ENCODE assay signal across 1 cellular context in the genomic region with DNA sequence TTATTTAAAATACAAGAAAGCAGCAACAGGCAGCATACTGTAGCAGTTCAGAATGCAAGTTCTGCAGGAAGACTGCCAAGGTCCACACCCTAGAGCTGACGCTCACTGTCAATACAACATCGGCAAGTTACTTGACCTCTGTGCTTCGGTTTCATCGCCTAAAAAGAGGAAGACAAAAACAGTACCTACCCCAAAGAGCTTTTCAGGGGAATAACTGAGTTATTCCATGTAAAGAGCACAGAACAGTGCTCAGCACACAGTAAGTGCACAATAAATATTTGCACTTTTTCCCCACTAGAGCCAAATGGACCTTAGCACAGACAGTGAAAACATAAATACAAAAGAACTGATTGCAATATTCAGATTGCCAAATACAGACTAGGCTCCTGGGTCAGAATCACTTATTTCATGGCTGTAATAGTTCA.
TF ChIP-seq lines count a peak whose summit lies in the region.

No MANE protein-coding gene starts in this region.

TF ChIP-seq in HepG2, 621 proteins besides CTCF, POLR2A, EP300 and RAD21 (continued from another document and continues in another):
- TF ChIP-seq E2F1 (CRISPR knock-in tag; IDR thresholded peaks at IDR 0.05) (no peak), KLF9 (CRISPR knock-in tag; IDR thresholded peaks at IDR 0.05; ENCODE audit: low read depth) (no peak), ZNF547 (CRISPR knock-in tag; IDR thresholded peaks at IDR 0.05) (no peak), ZNF543 (CRISPR knock-in tag; IDR thresholded peaks at IDR 0.05) (no peak), ZC3H13 (CRISPR knock-in tag; IDR thresholded peaks at IDR 0.05) (no peak), ZNF326 (CRISPR knock-in tag; IDR thresholded peaks at IDR 0.05; ENCODE audit: borderline replicate concordance) (no peak), CENPT (CRISPR knock-in tag; IDR thresholded peaks at IDR 0.05; ENCODE audit: low read depth) (no peak), ZNF468 (CRISPR knock-in tag; IDR thresholded peaks at IDR 0.05) (no peak), ZNF773 (CRISPR knock-in tag; IDR thresholded peaks at IDR 0.05; ENCODE audit: borderline replicate concordance) (no peak), SAFB2 (CRISPR knock-in tag; IDR thresholded peaks at IDR 0.05; ENCODE audit: borderline replicate concordance, low read depth) (no peak), KMT2B (CRISPR knock-in tag; IDR thresholded peaks at IDR 0.05) (no peak), ZNF652 (CRISPR knock-in tag; IDR thresholded peaks at IDR 0.05; ENCODE audit: borderline replicate concordance, low read depth) (no peak), ZBTB20 (CRISPR knock-in tag; IDR thresholded peaks at IDR 0.05; ENCODE audit: borderline replicate concordance, low read depth) (no peak), ZEB1 (IDR thresholded peaks at IDR 0.05; ENCODE audit: insufficient replicate concordance, low read depth) (no peak), ZNF12 (CRISPR knock-in tag; IDR thresholded peaks at IDR 0.05) (no peak), SRSF4 (IDR thresholded peaks at IDR 0.05; ENCODE audit: low read depth, low read length, poor library complexity, severe bottlenecking) (no peak), KLF12 (CRISPR knock-in tag; IDR thresholded peaks at IDR 0.05; ENCODE audit: borderline replicate concordance) (0 out of 2 replicates have a peak, but pooled peaks have one; percentile 23), AKNA (CRISPR knock-in tag; IDR thresholded peaks at IDR 0.05; ENCODE audit: borderline replicate concordance) (no peak), SMAD9 (CRISPR knock-in tag; IDR thresholded peaks at IDR 0.05) (no peak), BCL6 (CRISPR knock-in tag; IDR thresholded peaks at IDR 0.05) (peak; percentile 82), KLF16 (CRISPR knock-in tag; IDR thresholded peaks at IDR 0.05) (no peak), ATRX (CRISPR knock-in tag; IDR thresholded peaks at IDR 0.05; ENCODE audit: borderline replicate concordance) (no peak), ZBTB38 (CRISPR knock-in tag; IDR thresholded peaks at IDR 0.05) (no peak), ZNF850 (CRISPR knock-in tag; conservative IDR thresholded peaks at IDR 0.05) (no peak), ZNF530 (CRISPR knock-in tag; IDR thresholded peaks at IDR 0.05; ENCODE audit: low read depth) (no peak), ZNF44 (CRISPR knock-in tag; IDR thresholded peaks at IDR 0.05) (no peak), YY1 (IDR thresholded peaks at IDR 0.05; ENCODE audit: insufficient read depth, insufficient replicate concordance, low read depth, low read length) (no peak), ATAD3A (CRISPR knock-in tag; IDR thresholded peaks at IDR 0.05) (no peak), ELF3 (CRISPR knock-in tag; IDR thresholded peaks at IDR 0.05) (no peak; the same call in 1 of the 2 replicates), E2F2 (CRISPR knock-in tag; IDR thresholded peaks at IDR 0.05; ENCODE audit: borderline replicate concordance) (no peak), ZNF562 (CRISPR knock-in tag; IDR thresholded peaks at IDR 0.05; ENCODE audit: borderline replicate concordance) (no peak)
- TF ChIP-seq, protein P1, sequence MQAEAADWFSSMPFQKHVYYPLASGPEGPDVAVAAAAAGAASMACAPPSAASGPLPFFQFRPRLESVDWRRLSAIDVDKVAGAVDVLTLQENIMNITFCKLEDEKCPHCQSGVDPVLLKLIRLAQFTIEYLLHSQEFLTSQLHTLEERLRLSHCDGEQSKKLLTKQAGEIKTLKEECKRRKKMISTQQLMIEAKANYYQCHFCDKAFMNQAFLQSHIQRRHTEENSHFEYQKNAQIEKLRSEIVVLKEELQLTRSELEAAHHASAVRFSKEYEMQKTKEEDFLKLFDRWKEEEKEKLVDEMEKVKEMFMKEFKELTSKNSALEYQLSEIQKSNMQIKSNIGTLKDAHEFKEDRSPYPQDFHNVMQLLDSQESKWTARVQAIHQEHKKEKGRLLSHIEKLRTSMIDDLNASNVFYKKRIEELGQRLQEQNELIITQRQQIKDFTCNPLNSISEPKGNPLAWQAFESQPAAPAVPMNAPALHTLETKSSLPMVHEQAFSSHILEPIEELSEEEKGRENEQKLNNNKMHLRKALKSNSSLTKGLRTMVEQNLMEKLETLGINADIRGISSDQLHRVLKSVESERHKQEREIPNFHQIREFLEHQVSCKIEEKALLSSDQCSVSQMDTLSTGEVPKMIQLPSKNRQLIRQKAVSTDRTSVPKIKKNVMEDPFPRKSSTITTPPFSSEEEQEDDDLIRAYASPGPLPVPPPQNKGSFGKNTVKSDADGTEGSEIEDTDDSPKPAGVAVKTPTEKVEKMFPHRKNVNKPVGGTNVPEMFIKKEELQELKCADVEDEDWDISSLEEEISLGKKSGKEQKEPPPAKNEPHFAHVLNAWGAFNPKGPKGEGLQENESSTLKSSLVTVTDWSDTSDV (CRISPR knock-in tag; IDR thresholded peaks at IDR 0.05) = no peak
- TF ChIP-seq, protein P2, sequence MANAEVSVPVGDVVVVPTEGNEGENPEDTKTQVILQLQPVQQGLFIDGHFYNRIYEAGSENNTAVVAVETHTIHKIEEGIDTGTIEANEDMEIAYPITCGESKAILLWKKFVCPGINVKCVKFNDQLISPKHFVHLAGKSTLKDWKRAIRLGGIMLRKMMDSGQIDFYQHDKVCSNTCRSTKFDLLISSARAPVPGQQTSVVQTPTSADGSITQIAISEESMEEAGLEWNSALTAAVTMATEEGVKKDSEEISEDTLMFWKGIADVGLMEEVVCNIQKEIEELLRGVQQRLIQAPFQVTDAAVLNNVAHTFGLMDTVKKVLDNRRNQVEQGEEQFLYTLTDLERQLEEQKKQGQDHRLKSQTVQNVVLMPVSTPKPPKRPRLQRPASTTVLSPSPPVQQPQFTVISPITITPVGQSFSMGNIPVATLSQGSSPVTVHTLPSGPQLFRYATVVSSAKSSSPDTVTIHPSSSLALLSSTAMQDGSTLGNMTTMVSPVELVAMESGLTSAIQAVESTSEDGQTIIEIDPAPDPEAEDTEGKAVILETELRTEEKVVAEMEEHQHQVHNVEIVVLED (CRISPR knock-in tag; IDR thresholded peaks at IDR 0.05; ENCODE audit: borderline replicate concordance) = no peak
- TF ChIP-seq, protein P3, sequence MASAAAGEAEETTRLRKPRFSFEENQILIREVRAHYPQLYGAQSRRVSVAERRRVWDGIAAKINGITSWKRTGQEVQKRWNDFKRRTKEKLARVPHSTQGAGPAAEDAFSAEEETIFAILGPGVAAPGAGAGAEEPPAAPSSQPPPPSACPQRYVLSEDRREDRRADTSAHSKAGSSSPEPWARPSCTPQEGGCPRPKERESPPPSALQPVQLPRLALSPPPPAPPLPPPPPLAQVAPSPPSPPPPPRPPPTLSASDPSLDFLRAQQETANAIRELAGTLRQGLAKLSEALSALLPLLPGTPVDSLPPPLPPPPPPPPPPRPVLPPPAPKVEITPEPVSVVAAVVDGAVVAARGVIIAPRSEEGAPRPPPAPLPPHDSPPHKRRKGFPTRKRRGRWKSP (CRISPR knock-in tag; IDR thresholded peaks at IDR 0.05) = 0 out of 2 replicates have a peak, but pooled peaks have one; percentile 37
- TF ChIP-seq, protein P4, sequence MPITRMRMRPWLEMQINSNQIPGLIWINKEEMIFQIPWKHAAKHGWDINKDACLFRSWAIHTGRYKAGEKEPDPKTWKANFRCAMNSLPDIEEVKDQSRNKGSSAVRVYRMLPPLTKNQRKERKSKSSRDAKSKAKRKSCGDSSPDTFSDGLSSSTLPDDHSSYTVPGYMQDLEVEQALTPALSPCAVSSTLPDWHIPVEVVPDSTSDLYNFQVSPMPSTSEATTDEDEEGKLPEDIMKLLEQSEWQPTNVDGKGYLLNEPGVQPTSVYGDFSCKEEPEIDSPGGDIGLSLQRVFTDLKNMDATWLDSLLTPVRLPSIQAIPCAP (CRISPR knock-in tag; IDR thresholded peaks at IDR 0.05; ENCODE audit: low read depth) = no peak
- TF ChIP-seq, protein P5, sequence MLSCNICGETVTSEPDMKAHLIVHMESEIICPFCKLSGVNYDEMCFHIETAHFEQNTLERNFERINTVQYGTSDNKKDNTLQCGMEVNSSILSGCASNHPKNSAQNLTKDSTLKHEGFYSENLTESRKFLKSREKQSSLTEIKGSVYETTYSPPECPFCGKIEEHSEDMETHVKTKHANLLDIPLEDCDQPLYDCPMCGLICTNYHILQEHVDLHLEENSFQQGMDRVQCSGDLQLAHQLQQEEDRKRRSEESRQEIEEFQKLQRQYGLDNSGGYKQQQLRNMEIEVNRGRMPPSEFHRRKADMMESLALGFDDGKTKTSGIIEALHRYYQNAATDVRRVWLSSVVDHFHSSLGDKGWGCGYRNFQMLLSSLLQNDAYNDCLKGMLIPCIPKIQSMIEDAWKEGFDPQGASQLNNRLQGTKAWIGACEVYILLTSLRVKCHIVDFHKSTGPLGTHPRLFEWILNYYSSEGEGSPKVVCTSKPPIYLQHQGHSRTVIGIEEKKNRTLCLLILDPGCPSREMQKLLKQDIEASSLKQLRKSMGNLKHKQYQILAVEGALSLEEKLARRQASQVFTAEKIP (CRISPR knock-in tag; IDR thresholded peaks at IDR 0.05; ENCODE audit: borderline replicate concordance) = no peak
- TF ChIP-seq, protein P6, sequence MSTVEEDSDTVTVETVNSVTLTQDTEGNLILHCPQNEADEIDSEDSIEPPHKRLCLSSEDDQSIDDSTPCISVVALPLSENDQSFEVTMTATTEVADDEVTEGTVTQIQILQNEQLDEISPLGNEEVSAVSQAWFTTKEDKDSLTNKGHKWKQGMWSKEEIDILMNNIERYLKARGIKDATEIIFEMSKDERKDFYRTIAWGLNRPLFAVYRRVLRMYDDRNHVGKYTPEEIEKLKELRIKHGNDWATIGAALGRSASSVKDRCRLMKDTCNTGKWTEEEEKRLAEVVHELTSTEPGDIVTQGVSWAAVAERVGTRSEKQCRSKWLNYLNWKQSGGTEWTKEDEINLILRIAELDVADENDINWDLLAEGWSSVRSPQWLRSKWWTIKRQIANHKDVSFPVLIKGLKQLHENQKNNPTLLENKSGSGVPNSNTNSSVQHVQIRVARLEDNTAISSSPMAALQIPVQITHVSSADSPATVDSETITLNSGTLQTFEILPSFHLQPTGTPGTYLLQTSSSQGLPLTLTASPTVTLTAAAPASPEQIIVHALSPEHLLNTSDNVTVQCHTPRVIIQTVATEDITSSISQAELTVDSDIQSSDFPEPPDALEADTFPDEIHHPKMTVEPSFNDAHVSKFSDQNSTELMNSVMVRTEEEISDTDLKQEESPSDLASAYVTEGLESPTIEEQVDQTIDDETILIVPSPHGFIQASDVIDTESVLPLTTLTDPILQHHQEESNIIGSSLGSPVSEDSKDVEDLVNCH (CRISPR knock-in tag; IDR thresholded peaks at IDR 0.05) = no peak
- TF ChIP-seq, protein P7, sequence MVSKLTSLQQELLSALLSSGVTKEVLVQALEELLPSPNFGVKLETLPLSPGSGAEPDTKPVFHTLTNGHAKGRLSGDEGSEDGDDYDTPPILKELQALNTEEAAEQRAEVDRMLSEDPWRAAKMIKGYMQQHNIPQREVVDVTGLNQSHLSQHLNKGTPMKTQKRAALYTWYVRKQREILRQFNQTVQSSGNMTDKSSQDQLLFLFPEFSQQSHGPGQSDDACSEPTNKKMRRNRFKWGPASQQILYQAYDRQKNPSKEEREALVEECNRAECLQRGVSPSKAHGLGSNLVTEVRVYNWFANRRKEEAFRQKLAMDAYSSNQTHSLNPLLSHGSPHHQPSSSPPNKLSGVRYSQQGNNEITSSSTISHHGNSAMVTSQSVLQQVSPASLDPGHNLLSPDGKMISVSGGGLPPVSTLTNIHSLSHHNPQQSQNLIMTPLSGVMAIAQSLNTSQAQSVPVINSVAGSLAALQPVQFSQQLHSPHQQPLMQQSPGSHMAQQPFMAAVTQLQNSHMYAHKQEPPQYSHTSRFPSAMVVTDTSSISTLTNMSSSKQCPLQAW (CRISPR knock-in tag; IDR thresholded peaks at IDR 0.05) = no peak
